Comparison of ENCODE assay signal across 20 cellular contexts in genomic region chr3:195794708-195795107, GRCh38. TPM values are rescaled to one million over a fixed set of nuclear protein-coding genes. Genes with fewer than 3 reads are reported as not detected.
"Had no signal": no experiment of that assay in that cellular context is flagged by ENCODE, and none has a peak within 500 bp of the region (broad histone marks: within the 10 kb centered on the region; RNA-seq: fewer than 3 reads in every experiment).

No MANE protein-coding gene starts in this region.

- H3K36me3 ChIP-seq: gastrocnemius medialis, neutrophil, transverse colon had no signal

- H3K27ac ChIP-seq: epithelial cell of prostate, gastrocnemius medialis, hepatocyte, neutrophil, parathyroid adenoma, skin epidermis, transverse colon had no signal

- H3K4me1 ChIP-seq: gastrocnemius medialis, parathyroid adenoma had no signal

- H3K4me3 ChIP-seq: gastrocnemius medialis, hepatocyte, mucosa of descending colon, skin epidermis, transverse colon had no signal

- H3K9me3 ChIP-seq: gastrocnemius medialis, mucosa of descending colon, neutrophil, transverse colon had no signal

- DNase-seq: activated B cell treated with CpG ODN at 0.5 μM for 24 hours; activated CD4-positive, alpha-beta T cell treated with anti-CD3 and anti-CD28 coated beads, Interleukin-2, amount 10 ng/mL, durations not matched to agents 24 days and 14 days; activated naive CD8-positive, alpha-beta T cell treated with anti-CD3 and anti-CD28 coated beads for 36 hours; dermis blood vessel endothelial cell; gastrocnemius medialis; mammary epithelial cell; mucosa of descending colon; naive thymus-derived CD4-positive, alpha-beta T cell; stimulated activated CD4-positive, alpha-beta T cell treated with anti-CD3 and anti-CD28 coated beads, Interleukin-4, amount 100 ng/mL, for 4 hours; stimulated activated CD8-positive, alpha-beta memory T cell treated with anti-CD3 and anti-CD28 coated beads, Interleukin-4, amount 100 ng/mL, for 48 hours; stimulated activated naive CD4-positive, alpha-beta T cell treated with Interleukin-2 at 50 U/mL for 16 hours; substantia nigra; T-helper 17 cell; transverse colon had no signal

- H3K27me3 ChIP-seq: gastrocnemius medialis, hepatocyte, transverse colon had no signal

- ATAC-seq: gastrocnemius medialis; left lobe of liver; mucosa of descending colon; naive thymus-derived CD4-positive, alpha-beta T cell; T-helper 17 cell had no signal

RNA-seq across cellular contexts. Expression of gene MUC4, which starts 17.0 kb away (rescaled TPM):
- total RNA-seq: mammary epithelial cell, T-helper 17 cell had no signal
